ENCODE assay signal across 8 cellular contexts in genomic region chr1:8412183-8412831, GRCh38.
DNase-seq lines count a peak whose midpoint lies in the region; TF ChIP-seq lines count a peak whose summit lies in the region.

No MANE protein-coding gene starts in this region.

- H3K36me3 ChIP-seq in esophagus (ENCODE audit: control insufficient read depth in 2 of 2, insufficient read depth in 2 of 2, low read length in 1 of 2) (peaks cover 0 to 2% of the 10 kb centered on the region in 2 donors), PC-9 (ENCODE audit: low read depth) (peaks cover 6% of the 10 kb centered on the region; the same call in 1 of the 2 replicates)

- H3K9me3 ChIP-seq in esophagus (ENCODE audit: control insufficient read depth in 2 of 2, insufficient read depth in 1 of 2, low read depth in 1 of 2, low read length in 1 of 2) (no peaks in the 10 kb centered on the region), PC-9 (ENCODE audit: insufficient read depth, low read depth) (no peaks in the 10 kb centered on the region)

- no TSS peak for BruUV-seq in PC-9 (replicated peaks; lab: Mats Ljungman, UMichigan)

- H3K4me1 ChIP-seq in esophagus (ENCODE audit: control insufficient read depth in 2 of 2, insufficient read depth in 2 of 2, low read length in 1 of 2) (peaks cover 4 to 6% of the 10 kb centered on the region in 2 donors), PC-9 (replicated peaks; ENCODE audit: insufficient read depth) (no peaks in the 10 kb centered on the region)

- H3K36me3 Mint-ChIP-seq in nephron progenitor cell (ENCODE audit: low read depth): peaks cover 51% of the 10 kb centered on the region

- H3K27ac Mint-ChIP-seq in nephron progenitor cell: peak overlapping the region; percentile 65

- peak overlapping the region; percentile 3 for H3K4me3 Mint-ChIP-seq in nephron progenitor cell

- H2AFZ ChIP-seq in PC-9: no peak overlapping the region

- in situ Hi-C loops in GM13976 (cut with MboI; ENCODE audit: low sequenced_read_pairs, unreplicated experiment): no loop called here

- intact Hi-C loops in PC-9 (cut with micrococcal nuclease; ENCODE audit: unreplicated experiment): no loop called here

- DNase-seq in AG08395 (ENCODE audit: low spot score): peak; percentile 77
- peak; percentile 77 for DNase-seq in RPMI7951 (ENCODE audit: low read depth)
- no peak for DNase-seq in nephron progenitor cell
- no peak for DNase-seq in NCI-H1436 (lab: John Stamatoyannopoulos, UW)
- no peak for DNase-seq in PC-9
- no peak for DNase-seq in HuH-7 (ENCODE audit: low spot score)
- DNase-seq in GM13976 (ENCODE audit: low spot score): no peak

- no peaks in the 10 kb centered on the region for H3K27me3 Mint-ChIP-seq in nephron progenitor cell (ENCODE audit: low read depth, poor library complexity)

- CTCF ChIA-PET in PC-9 (lab: Charles Lee): interaction anchor here (0.7 kb wide), 1 partner anchor 30 kb away, joined by 3 read pairs; no protein-coding TSS in a partner anchor

- no peak overlapping the region for H3K4me2 ChIP-seq in PC-9

- H3K79me2 ChIP-seq in PC-9 (ENCODE audit: low read depth): 0 out of 2 replicates have a peak, but pooled peaks cover 3% of the 10 kb centered on the region

- TF ChIP-seq CTCF in nephron progenitor cell (IDR thresholded peaks at IDR 0.05) (no peak), PC-9 (conservative IDR thresholded peaks at IDR 0.05) (no peak), GM13976 (IDR thresholded peaks at IDR 0.05; ENCODE audit: borderline replicate concordance, control extremely low read depth, extremely low read depth, insufficient read depth, missing control alignments) (no peak)

- H3K4me1 Mint-ChIP-seq in nephron progenitor cell: peaks cover 66% of the 10 kb centered on the region

- WGBS in esophagus, 2 donors: 39 to 43% methylated on average over 8 of the region's 8 CpGs

- POLR2A ChIA-PET in PC-9 (lab: Charles Lee; ENCODE audit: unreplicated experiment): no interaction called here

- H3K4me3 ChIP-seq in esophagus (ENCODE audit: low read depth in 1 of 2, low read length in 2 of 2): no peak overlapping the region
- H3K4me3 ChIP-seq in PC-9: no peak overlapping the region

- 0 out of 2 replicates have a peak, but pooled peaks cover 4% of the 10 kb centered on the region for H3F3A ChIP-seq in PC-9 (ENCODE audit: insufficient read depth, low read depth)

- no peaks in the 10 kb centered on the region for H3K9me2 ChIP-seq in PC-9 (ENCODE audit: insufficient read depth)

- no peaks in the 10 kb centered on the region for H4K20me1 ChIP-seq in PC-9 (ENCODE audit: insufficient read depth)

- H3K27me3 ChIP-seq in esophagus (ENCODE audit: control insufficient read depth in 1 of 2, insufficient read depth in 2 of 2, low read length in 2 of 2) (no peaks in the 10 kb centered on the region), PC-9 (ENCODE audit: insufficient read depth, low read depth) (no peaks in the 10 kb centered on the region)

- peaks cover 3% of the 10 kb centered on the region for H3K9me3 Mint-ChIP-seq in nephron progenitor cell

- H3K27ac ChIP-seq in esophagus (ENCODE audit: low read depth in 2 of 2, low read length in 1 of 2): peak overlapping the region; percentile 75 to 81
- H3K27ac ChIP-seq in PC-9: no peak overlapping the region

Comparison
In these comparisons a context has a peak if more than half of its experiments do, and no peak if none do; other contexts are left out.
1. DNase-seq: peak in AG08395 (single experiment) and RPMI7951 (single experiment); none in nephron progenitor cell (single experiment), NCI-H1436 (single experiment), PC-9 (0 of 2), HuH-7 (single experiment) and GM13976 (single experiment).